Comparison of ENCODE assay signal across 10 cellular contexts in genomic region chr17:56290486-56291118, GRCh38.
DNase-seq lines count a peak whose midpoint lies in the region; ATAC-seq and TF ChIP-seq lines count a peak whose summit lies in the region.
"Had no signal": no experiment of that assay in that cellular context is flagged by ENCODE, and none has a peak within 500 bp of the region (broad histone marks: within the 10 kb centered on the region; RNA-seq: fewer than 3 reads in every experiment).

No MANE protein-coding gene starts in this region.

- peaks cover under 1% of the 10 kb centered on the region; the same call in 1 of the 2 replicates for H3K9me3 ChIP-seq in IMR-90 (ENCODE audit: control insufficient read depth, insufficient read depth, low read length)

- peak overlapping the region; percentile 62; the same call in 1 of the 2 replicates for H2BK120ac ChIP-seq in IMR-90 (ENCODE audit: low read depth, low read length)

- 0 out of 2 replicates have a peak overlapping the region, but pooled peaks have one; percentile 36 for H3K4ac ChIP-seq in IMR-90 (ENCODE audit: low read depth, low read length)

- H3K4me3 Mint-ChIP-seq in activated naive CD8-positive, alpha-beta T cell: peak overlapping the region; percentile 61
- peak overlapping the region; percentile 25 to 78 (median 66) for H3K4me3 Mint-ChIP-seq in naive thymus-derived CD8-positive, alpha-beta T cell

- no CpG with 5 or more reads among the region's 1 CpG for WGBS in IMR-90 (ENCODE audit: extremely low coverage in 2 of 2, insufficient read length in 1 of 2), 2 experiments

- peak overlapping the region; percentile 90 for H3K4me2 ChIP-seq in IMR-90 (ENCODE audit: low read depth, low read length)

- H4K20me1 ChIP-seq in IMR-90 (ENCODE audit: insufficient read depth, low read length): no peaks in the 10 kb centered on the region

- dilution Hi-C loops in IMR-90 (cut with HindIII; ENCODE audit: low sequenced_read_pairs, unreplicated experiment): no loop called here

- no peak for TF ChIP-seq POLR2A in IMR-90 (IDR thresholded peaks at IDR 0.05; ENCODE audit: low read depth, low read length)

- H3K23ac ChIP-seq in IMR-90 (ENCODE audit: low read depth, low read length): no peak overlapping the region

- H2AFZ ChIP-seq in IMR-90 (replicated peaks; ENCODE audit: low read length, poor library complexity): no peak overlapping the region

- H3K9ac ChIP-seq in IMR-90 (ENCODE audit: low read depth, low read length): no peak overlapping the region; the same call in 1 of the 2 replicates

- no peaks in the 10 kb centered on the region for H3K36me3 ChIP-seq in IMR-90 (ENCODE audit: control insufficient read depth, insufficient read depth, low read length)

- no peaks in the 10 kb centered on the region for H3K9me3 Mint-ChIP-seq in activated naive CD8-positive, alpha-beta T cell (ENCODE audit: low read depth)
- no peaks in the 10 kb centered on the region for H3K9me3 Mint-ChIP-seq in naive thymus-derived CD8-positive, alpha-beta T cell

- no peak overlapping the region; the same call in 1 of the 2 replicates for H2BK20ac ChIP-seq in IMR-90 (ENCODE audit: low read depth, low read length)

- H3K27me3 Mint-ChIP-seq in activated naive CD8-positive, alpha-beta T cell: no peaks in the 10 kb centered on the region
- H3K27me3 Mint-ChIP-seq in naive thymus-derived CD8-positive, alpha-beta T cell: peaks cover 0 to 3% (median 0%) of the 10 kb centered on the region in 5 donors

- no peaks in the 10 kb centered on the region; the same call in 1 of the 2 replicates for H3K9me1 ChIP-seq in IMR-90 (ENCODE audit: insufficient read depth, low read length)

- peak overlapping the region; percentile 85 for H4K5ac ChIP-seq in IMR-90 (ENCODE audit: low read depth, low read length)

- no peak for TF ChIP-seq CTCF in IMR-90 (conservative IDR thresholded peaks at IDR 0.05; ENCODE audit: low read depth, low read length)

- H3K36me3 Mint-ChIP-seq in activated naive CD8-positive, alpha-beta T cell: no peaks in the 10 kb centered on the region
- no peaks in the 10 kb centered on the region for H3K36me3 Mint-ChIP-seq in naive thymus-derived CD8-positive, alpha-beta T cell

- peaks cover 21% of the 10 kb centered on the region for H3K4me1 Mint-ChIP-seq in activated naive CD8-positive, alpha-beta T cell (ENCODE audit: low read depth)
- H3K4me1 Mint-ChIP-seq in naive thymus-derived CD8-positive, alpha-beta T cell: peaks cover 7 to 14% (median 13%) of the 10 kb centered on the region in 4 donors

- no peak overlapping the region for H3K27ac Mint-ChIP-seq in activated naive CD8-positive, alpha-beta T cell
- H3K27ac Mint-ChIP-seq in naive thymus-derived CD8-positive, alpha-beta T cell: peak overlapping the region in 8 of 10 donors; percentile 0 to 78 (median 59)

- peak; percentile 36; the same call in 1 of the 2 replicates for ATAC-seq in IMR-90 (ENCODE audit: low read depth)
- no peak for ATAC-seq in naive thymus-derived CD8-positive, alpha-beta T cell
- no peak for ATAC-seq in HG02678 (IDR thresholded peaks at IDR 0.05; ENCODE audit: unreplicated experiment)
- ATAC-seq in HG03520 (IDR thresholded peaks at IDR 0.05; ENCODE audit: unreplicated experiment): no peak

- in situ Hi-C loops in IMR-90 (cut with MboI; ENCODE audit: low sequenced_read_pairs): no loop called here

- H3K27ac ChIP-seq in IMR-90 (ENCODE audit: insufficient read depth, low read length): peak overlapping the region; percentile 32; the same call in 1 of the 2 replicates
- H3K27ac ChIP-seq: 22Rv1 had no signal

- H2BK5ac ChIP-seq in IMR-90 (ENCODE audit: low read depth, low read length, poor library complexity, severe bottlenecking): peak overlapping the region; percentile 75

- DNase-seq in DMS 273 (lab: John Stamatoyannopoulos, UW; ENCODE audit: unreplicated experiment) (peak; percentile 10), DMS 273 treated with DMSO at 0.1 percent for 48 hours (lab: John Stamatoyannopoulos, UW) (no peak), IMR-90 (no peak), NCI-H146 treated with DMSO at 0.1 percent for 48 hours (lab: John Stamatoyannopoulos, UW; ENCODE audit: unreplicated experiment) (no peak)
- DNase-seq in naive thymus-derived CD8-positive, alpha-beta T cell: peak in 1 of 10 donors; percentile 5
- DNase-seq: NCI-H446 had no signal

- H2BK15ac ChIP-seq in IMR-90 (ENCODE audit: low read depth, low read length): 0 out of 3 replicates have a peak overlapping the region, but pooled peaks have one; percentile 15

- H3K14ac ChIP-seq in IMR-90 (replicated peaks; ENCODE audit: low read depth, low read length): 0 out of 2 replicates have a peak overlapping the region, but pooled peaks have one; percentile 37

- peak overlapping the region; percentile 86; the same call in 1 of the 2 replicates for H3K18ac ChIP-seq in IMR-90 (ENCODE audit: low read depth, low read length)

- POLR2A ChIA-PET in IMR-90 (lab: Charles Lee; ENCODE audit: unreplicated experiment): interaction anchor here (0.6 kb wide), 1 partner anchor 85 kb away, joined by 3 read pairs; no protein-coding TSS in a partner anchor
- POLR2A ChIA-PET in naive thymus-derived CD8-positive, alpha-beta T cell (lab: Charles Lee): no interaction called here

- peaks cover 7% of the 10 kb centered on the region for H3K4me1 ChIP-seq in IMR-90 (ENCODE audit: control insufficient read depth, insufficient read depth, low read length)

- H4K8ac ChIP-seq in IMR-90 (ENCODE audit: low read depth in 2 of 2, low read length in 2 of 2): peak overlapping the region; percentile 64 to 71

- H3K4me3 ChIP-seq in IMR-90 (ENCODE audit: insufficient read depth, low read depth, low read length): peak overlapping the region; percentile 29; the same call in 1 of the 2 replicates

- intact Hi-C loops in IMR-90 (cut with micrococcal nuclease): loop anchor here (5.0 to 10.0 kb wide), 2 partner anchors 148 to 404 kb away; no protein-coding TSS in a partner anchor

- no peaks in the 10 kb centered on the region for H3K27me3 ChIP-seq in IMR-90 (ENCODE audit: control insufficient read depth, insufficient read depth, low read length)

- no peak overlapping the region; the same call in 1 of the 2 replicates for H4K91ac ChIP-seq in IMR-90 (ENCODE audit: insufficient read depth, low read depth, low read length)

- no peaks in the 10 kb centered on the region for H3K79me1 ChIP-seq in IMR-90 (ENCODE audit: low read depth in 1 of 2, low read length in 2 of 2)

- H3K56ac ChIP-seq in IMR-90 (ENCODE audit: extremely low read depth, insufficient read depth, low read length): no peak overlapping the region

- TF ChIP-seq RAD21 in IMR-90 (IDR thresholded peaks at IDR 0.05; ENCODE audit: low read length): no peak

- no peak overlapping the region for H2AK5ac ChIP-seq in IMR-90 (ENCODE audit: low read depth, low read length)

- CTCF ChIA-PET in IMR-90 (lab: Yijun Ruan, JAX): no interaction called here

- no TSS peak for BruUV-seq in IMR-90 (replicated peaks; lab: Mats Ljungman, UMichigan)

- no peak overlapping the region for H2AK9ac ChIP-seq in IMR-90 (replicated peaks; ENCODE audit: low read depth, low read length, poor library complexity)

TF ChIP-seq in IMR-90, 13 proteins besides CTCF, POLR2A, EP300 and RAD21:
- TF ChIP-seq MAZ (IDR thresholded peaks at IDR 0.05; ENCODE audit: borderline replicate concordance, low read depth, low read length) (no peak), RCOR1 (IDR thresholded peaks at IDR 0.05; ENCODE audit: insufficient replicate concordance, low read length) (no peak), SMC3 (IDR thresholded peaks at IDR 0.05; ENCODE audit: low read depth, low read length) (no peak), BHLHE40 (IDR thresholded peaks at IDR 0.05; ENCODE audit: low read depth, low read length) (no peak), MAFK (IDR thresholded peaks at IDR 0.05; ENCODE audit: low read depth, low read length) (no peak), CEBPB (IDR thresholded peaks at IDR 0.05; ENCODE audit: low read depth, low read length) (no peak), RFX5 (IDR thresholded peaks at IDR 0.05; ENCODE audit: low read depth, low read length) (no peak), MXI1 (IDR thresholded peaks at IDR 0.05; ENCODE audit: borderline replicate concordance, low read depth, low read length) (no peak), FOS (IDR thresholded peaks at IDR 0.05; ENCODE audit: low read depth, low read length) (no peak), CHD1 (IDR thresholded peaks at IDR 0.05; ENCODE audit: low read depth, low read length) (no peak), USF2 (IDR thresholded peaks at IDR 0.05; ENCODE audit: low read depth, low read length) (no peak), NFE2L2 (IDR thresholded peaks at IDR 0.05; ENCODE audit: low read depth, low read length) (no peak)
- TF ChIP-seq, protein P1, sequence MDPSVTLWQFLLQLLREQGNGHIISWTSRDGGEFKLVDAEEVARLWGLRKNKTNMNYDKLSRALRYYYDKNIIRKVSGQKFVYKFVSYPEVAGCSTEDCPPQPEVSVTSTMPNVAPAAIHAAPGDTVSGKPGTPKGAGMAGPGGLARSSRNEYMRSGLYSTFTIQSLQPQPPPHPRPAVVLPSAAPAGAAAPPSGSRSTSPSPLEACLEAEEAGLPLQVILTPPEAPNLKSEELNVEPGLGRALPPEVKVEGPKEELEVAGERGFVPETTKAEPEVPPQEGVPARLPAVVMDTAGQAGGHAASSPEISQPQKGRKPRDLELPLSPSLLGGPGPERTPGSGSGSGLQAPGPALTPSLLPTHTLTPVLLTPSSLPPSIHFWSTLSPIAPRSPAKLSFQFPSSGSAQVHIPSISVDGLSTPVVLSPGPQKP (IDR thresholded peaks at IDR 0.05; ENCODE audit: borderline replicate concordance, low read depth, low read length): no peak
TF ChIP-seq in IMR-90: peak in this region for 0.
